In the genomic region with DNA sequence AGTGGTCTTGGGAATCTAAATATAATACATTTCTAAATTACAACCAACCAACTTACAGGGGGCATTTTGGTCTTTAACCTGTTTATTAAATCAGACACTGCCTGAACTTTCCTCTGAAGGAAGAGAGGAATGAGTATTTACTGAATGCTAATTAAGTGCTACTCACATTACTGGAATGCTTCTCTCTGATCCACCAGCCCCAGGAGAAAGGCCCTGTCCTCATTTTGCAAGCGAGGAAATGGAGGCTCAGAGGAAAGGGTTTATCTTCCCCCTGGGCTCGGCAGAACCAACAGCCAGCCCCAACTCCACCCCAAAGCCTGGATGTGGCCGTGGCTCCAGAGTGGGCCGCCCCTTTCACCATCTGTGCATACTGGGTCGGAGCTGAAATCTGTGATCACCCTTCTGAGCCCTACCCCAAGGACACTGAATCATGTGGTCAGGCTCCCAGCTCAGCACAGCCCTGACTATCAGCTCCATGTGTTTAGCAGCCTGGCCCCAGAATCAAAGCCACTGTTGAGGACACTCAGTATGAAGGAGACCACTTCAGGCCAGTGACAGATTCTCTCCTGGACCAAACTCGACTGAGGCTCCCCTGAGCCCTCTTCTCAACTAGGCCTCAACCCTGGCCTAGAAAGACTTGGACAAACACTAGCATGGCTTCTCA, we compare ENCODE assay signal across 16 cellular contexts. TPM values are rescaled to one million over a fixed set of nuclear protein-coding genes. Genes with fewer than 3 reads are reported as not detected.
A peak's percentile ranks its signal among the peaks of the same experiment; 100 is the strongest.
DNase-seq lines count a peak whose midpoint lies in the region; ATAC-seq, FAIRE-seq and TF ChIP-seq lines count a peak whose summit lies in the region.
"Had no signal": no experiment of that assay in that cellular context is flagged by ENCODE, and none has a peak within 500 bp of the region (broad histone marks: within the 10 kb centered on the region; RNA-seq: fewer than 3 reads in every experiment).

No MANE protein-coding gene starts in this region.

- H2AK5ac ChIP-seq in trophoblast cell (ENCODE audit: low read length), result no peak overlapping the region

- peak overlapping the region; percentile 33 for H4K8ac ChIP-seq in trophoblast cell (ENCODE audit: low read depth, low read length)

- no peak overlapping the region for H3K4ac ChIP-seq in trophoblast cell (ENCODE audit: low read depth, low read length)

- no peak overlapping the region for H3K27ac ChIP-seq in trophoblast cell (ENCODE audit: low read depth, low read length)

- peaks cover 3 to 4% of the 10 kb centered on the region in 2 experiments for H3K4me1 ChIP-seq in trophoblast cell (ENCODE audit: control insufficient read depth in 1 of 2, insufficient read depth in 2 of 2, low read length in 2 of 2)

- WGBS in trophoblast cell (ENCODE audit: extremely low coverage, insufficient coverage, insufficient read length), result no CpG with 5 or more reads among the region's 6 CpGs

- H3K27me3 ChIP-seq in trophoblast cell (ENCODE audit: insufficient read depth, low read length), result no peaks in the 10 kb centered on the region

- H4K91ac ChIP-seq in trophoblast cell (ENCODE audit: low read depth, low read length), result no peak overlapping the region

- DNase-seq in ELR (ENCODE audit: low read depth) (peak; percentile 44), HTR-8/SVneo (ENCODE audit: insufficient read length, low spot score) (no peak), epithelial cell of esophagus (ENCODE audit: low read depth) (peak; percentile 12), trophoblast cell (peak in 1 of 2 donors; percentile 44), DMS 273 treated with DMSO at 0.1 percent for 48 hours (lab: John Stamatoyannopoulos, UW) (no peak), NCI-H2081 (lab: John Stamatoyannopoulos, UW) (no peak)
- DNase-seq in activated CD4-positive, CD25-positive, alpha-beta regulatory T cell treated with anti-CD3 and anti-CD28 coated beads, Interleukin-2, amount 50 U/mL, for 72 hours, result no peak
- DNase-seq: activated naive CD8-positive, alpha-beta T cell treated with anti-CD3 and anti-CD28 coated beads for 36 hours; cerebellar nuclear complex; GDM1; HCEC 1CT; NCI-H2029; NCI-H82; stimulated activated CD4-positive, alpha-beta T cell treated with anti-CD3 and anti-CD28 coated beads, Interleukin-2, amount 100 ng/mL, for 48 hours; T-helper 9 cell had no signal

- no peak for TF ChIP-seq CTCF in epithelial cell of esophagus (IDR thresholded peaks at IDR 0.05; ENCODE audit: insufficient read depth, low read depth, low read length, missing control alignments)

- ATAC-seq in HG03175 (IDR thresholded peaks at IDR 0.05; ENCODE audit: unreplicated experiment), result no peak

- H2AFZ ChIP-seq in trophoblast cell (ENCODE audit: insufficient read depth, low read length, poor library complexity), result peak overlapping the region; percentile 35

- no peak overlapping the region for H2BK120ac ChIP-seq in trophoblast cell (ENCODE audit: insufficient read depth, low read length, poor library complexity)

- H3K23ac ChIP-seq in trophoblast cell (ENCODE audit: low read length), result no peak overlapping the region

- no peaks in the 10 kb centered on the region for H3K79me2 ChIP-seq in trophoblast cell (ENCODE audit: control insufficient read depth, insufficient read depth, low read length, poor library complexity)

- peak overlapping the region; percentile 1 for H2BK5ac ChIP-seq in trophoblast cell (ENCODE audit: low read depth, low read length, poor library complexity)

- no peaks in the 10 kb centered on the region for H3K36me3 ChIP-seq in trophoblast cell (ENCODE audit: control insufficient read depth in 1 of 2, insufficient read depth in 2 of 2, low read length in 2 of 2)

- H2BK12ac ChIP-seq in trophoblast cell (ENCODE audit: low read length), result no peak overlapping the region

- no peak overlapping the region for H3K9ac ChIP-seq in trophoblast cell (ENCODE audit: low read length)

- H3K79me1 ChIP-seq in trophoblast cell (ENCODE audit: low read length), result peaks cover 2% of the 10 kb centered on the region

- FAIRE-seq in HTR-8/SVneo (lab: Jason Lieb, UNC), result peak; percentile 20

- H3K4me3 ChIP-seq in epithelial cell of esophagus (ENCODE audit: low read length) (no peak overlapping the region), trophoblast cell (ENCODE audit: low read depth, low read length) (no peak overlapping the region)

- peak overlapping the region; percentile 15 for H3K14ac ChIP-seq in trophoblast cell (ENCODE audit: low read length)

- peak overlapping the region; percentile 39 for H4K12ac ChIP-seq in trophoblast cell (ENCODE audit: low read depth, low read length)

- H3K9me3 ChIP-seq in trophoblast cell (ENCODE audit: insufficient read depth, low read depth, low read length), result peaks cover 5% of the 10 kb centered on the region

- no peak overlapping the region for H3K4me2 ChIP-seq in trophoblast cell (ENCODE audit: low read length)

- no peak overlapping the region for H3K18ac ChIP-seq in trophoblast cell (ENCODE audit: low read length)

RNA-seq across cellular contexts. Expression of a gene that starts 56.7 kb away (rescaled TPM):
- 0.15 and 0.28 TPM in 2 replicates for polyA plus RNA-seq in trophoblast cell (2013)

Comparison
In these comparisons a context has a peak if more than half of its experiments do, and no peak if none do; other contexts are left out.
1. DNase-seq: peak in ELR (single experiment) and epithelial cell of esophagus (single experiment); none in HTR-8/SVneo (single experiment), DMS 273 treated with DMSO at 0.1 percent for 48 hours (single experiment), activated CD4-positive, CD25-positive, alpha-beta regulatory T cell treated with anti-CD3 and anti-CD28 coated beads, Interleukin-2, amount 50 U/mL, for 72 hours (single experiment) and NCI-H2081 (0 of 2).